In the genomic region with DNA sequence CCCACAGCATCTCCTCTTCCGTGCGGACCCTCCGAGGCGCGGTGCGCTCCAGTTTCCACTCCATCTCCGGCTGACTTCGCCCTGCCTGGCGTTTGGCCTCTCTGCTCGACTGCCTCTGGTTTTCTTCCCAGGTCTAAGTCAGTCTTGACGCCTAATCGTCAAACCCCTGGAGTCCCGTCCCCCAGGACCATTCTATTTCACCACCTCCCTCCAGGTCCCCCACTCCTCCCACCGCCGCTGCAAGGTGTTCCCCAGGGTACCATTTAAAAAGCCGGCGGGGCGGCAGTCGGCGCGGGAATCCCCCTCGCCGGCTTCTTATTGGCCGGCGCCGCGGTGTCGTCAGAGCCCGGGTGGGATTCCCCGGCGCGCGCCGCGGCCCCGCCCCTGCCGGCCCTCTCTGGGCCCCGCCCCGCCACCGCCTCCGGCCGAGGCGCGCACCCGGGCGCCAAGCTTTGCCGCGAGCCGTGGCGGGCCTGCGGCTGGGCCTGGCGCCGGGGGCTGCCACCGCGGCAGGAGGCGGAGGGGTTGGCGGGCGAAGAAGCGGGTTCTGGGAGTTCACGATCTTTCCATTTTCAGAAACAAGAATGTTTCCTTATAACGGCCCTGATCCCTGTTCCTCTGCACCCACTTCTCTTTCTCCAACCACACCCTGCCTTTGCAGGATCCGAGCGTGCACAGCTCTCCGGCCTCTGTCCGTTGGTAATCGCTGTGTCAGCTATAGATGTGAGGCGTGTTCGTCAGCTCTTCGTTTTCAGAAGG, we compare ENCODE assay signal across 8 cellular contexts. TPM values are rescaled to one million over a fixed set of nuclear protein-coding genes. Genes with fewer than 3 reads are reported as not detected.
DNase-seq lines count a peak whose midpoint lies in the region; ATAC-seq and TF ChIP-seq lines count a peak whose summit lies in the region.

A gene with protein sequence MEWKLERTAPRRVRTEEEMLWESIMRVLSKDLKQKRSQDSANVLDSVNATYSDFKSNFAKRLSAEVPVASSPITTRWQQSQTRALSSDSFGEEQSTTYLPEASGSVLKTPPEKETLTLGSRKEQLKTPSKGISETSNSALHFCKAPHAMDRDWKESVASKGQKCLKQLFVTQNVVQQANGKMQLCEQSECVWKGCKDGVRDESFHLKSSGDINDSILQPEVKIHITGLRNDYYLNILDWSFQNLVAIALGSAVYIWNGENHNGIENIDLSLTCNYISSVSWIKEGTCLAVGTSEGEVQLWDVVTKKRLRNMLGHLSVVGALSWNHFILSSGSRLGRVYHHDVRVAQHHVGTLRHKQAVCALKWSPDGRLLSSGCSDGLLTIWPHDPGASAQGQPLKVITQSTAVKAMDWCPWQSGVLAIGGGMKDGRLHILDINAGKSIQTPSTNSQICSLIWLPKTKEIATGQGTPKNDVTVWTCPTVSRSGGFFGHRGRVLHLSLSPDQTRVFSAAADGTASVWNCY (minus strand): TSS at position 241 of the 759 bp plus-strand sequence. CDS start 177 bp downstream, at position 64.

- H3K27ac Mint-ChIP-seq in CD4-positive, CD25-positive, alpha-beta regulatory T cell: peak within 1 kb of the TSS in 2 of 3 donors; percentile 39 to 79

- peak within 1 kb of the TSS; percentile 75 for H3K4me3 ChIP-seq in CD4-positive, CD25-positive, alpha-beta regulatory T cell (ENCODE audit: low read depth, low read length)
- H3K4me3 ChIP-seq in epithelial cell of esophagus (ENCODE audit: low read length) (peak within 1 kb of the TSS; percentile 58), muscle layer of colon (ENCODE audit: low read depth in 1 of 2, low read length in 2 of 2) (peak within 1 kb of the TSS; percentile 50 to 76)

- no peak for TF ChIP-seq CTCF in epithelial cell of esophagus (IDR thresholded peaks at IDR 0.05; ENCODE audit: insufficient read depth, low read depth, low read length, missing control alignments)

- H3K27ac ChIP-seq in CD4-positive, CD25-positive, alpha-beta regulatory T cell (ENCODE audit: insufficient read depth, low read length, poor library complexity, severe bottlenecking): no peak within 1 kb of the TSS
- H3K27ac ChIP-seq in muscle layer of colon (ENCODE audit: low read depth, low read length): no peak within 1 kb of the TSS

- no peaks in the 10 kb centered on the region for H3K36me3 Mint-ChIP-seq in CD4-positive, CD25-positive, alpha-beta regulatory T cell

- no peaks in the 10 kb centered on the region for H3K36me3 ChIP-seq in CD4-positive, CD25-positive, alpha-beta regulatory T cell (ENCODE audit: control insufficient read depth, insufficient read depth, low read length)
- no peaks in the 10 kb centered on the region for H3K36me3 ChIP-seq in muscle layer of colon (ENCODE audit: insufficient read depth, low read length)

- peak; percentile 41 to 72 (median 71) for DNase-seq in CD4-positive, CD25-positive, alpha-beta regulatory T cell
- DNase-seq in NOMO-1 treated with DMSO at 0.1 percent for 48 hours (lab: John Stamatoyannopoulos, UW; ENCODE audit: unreplicated experiment) (peak; percentile 30), epithelial cell of esophagus (ENCODE audit: low read depth) (peak; percentile 80)
- peak; percentile 46 for DNase-seq in activated CD8-positive, alpha-beta memory T cell treated with anti-CD3 and anti-CD28 coated beads, Interleukin-2, amount 50 U/mL, for 24 hours (ENCODE audit: extremely low read depth)
- peak; percentile 35 to 56 for DNase-seq in stimulated activated CD8-positive, alpha-beta memory T cell treated with anti-CD3 and anti-CD28 coated beads, Interleukin-4, amount 100 ng/mL, for 4 hours (ENCODE audit: low read depth in 2 of 2, low spot score in 1 of 2)

- H3K9ac ChIP-seq in muscle layer of colon (ENCODE audit: low read length): no peak within 1 kb of the TSS

- peaks cover 0 to 4% (median 0%) of the 10 kb centered on the region in 7 donors for H3K9me3 Mint-ChIP-seq in CD4-positive, CD25-positive, alpha-beta regulatory T cell

- H3K9me3 ChIP-seq in CD4-positive, CD25-positive, alpha-beta regulatory T cell (ENCODE audit: control insufficient read depth in 2 of 2, low read length in 2 of 2): peaks cover 0 to 3% of the 10 kb centered on the region in 2 experiments
- H3K9me3 ChIP-seq in muscle layer of colon (ENCODE audit: low read length): no peaks in the 10 kb centered on the region

- H3K27me3 Mint-ChIP-seq in CD4-positive, CD25-positive, alpha-beta regulatory T cell: peaks cover 92% of the 10 kb centered on the region

- H3K27me3 ChIP-seq in CD4-positive, CD25-positive, alpha-beta regulatory T cell (ENCODE audit: control insufficient read depth, insufficient read depth, low read length): peaks cover 64% of the 10 kb centered on the region
- peaks cover 51 to 53% of the 10 kb centered on the region in 2 donors for H3K27me3 ChIP-seq in muscle layer of colon (ENCODE audit: control insufficient read depth in 1 of 2, insufficient read depth in 2 of 2, low read length in 2 of 2)

- H3K4me1 Mint-ChIP-seq in CD4-positive, CD25-positive, alpha-beta regulatory T cell: peaks cover 15 to 32% (median 25%) of the 10 kb centered on the region in 4 donors

- peaks cover 37% of the 10 kb centered on the region for H3K4me1 ChIP-seq in CD4-positive, CD25-positive, alpha-beta regulatory T cell (ENCODE audit: control insufficient read depth, insufficient read depth, low read length, poor library complexity, severe bottlenecking)
- peaks cover 22% of the 10 kb centered on the region for H3K4me1 ChIP-seq in muscle layer of colon (ENCODE audit: insufficient read depth, low read length)

- peak within 1 kb of the TSS; percentile 82 to 89 (median 86) for H3K4me3 Mint-ChIP-seq in CD4-positive, CD25-positive, alpha-beta regulatory T cell

- ATAC-seq in CD4-positive, CD25-positive, alpha-beta regulatory T cell (ENCODE audit: low read depth in 2 of 2): peak; percentile 63 to 69
- ATAC-seq in GM19463 (IDR thresholded peaks at IDR 0.05; ENCODE audit: unreplicated experiment): peak; percentile 94
- peak; percentile 64 for ATAC-seq in HG03565 (IDR thresholded peaks at IDR 0.05; ENCODE audit: unreplicated experiment)

RNA-seq across cellular contexts. Expression of the gene that starts here (rescaled TPM):
- total RNA-seq in CD4-positive, CD25-positive, alpha-beta regulatory T cell: not detected
- polyA plus RNA-seq in CD4-positive, CD25-positive, alpha-beta regulatory T cell: not detected

Comparison
In these comparisons a context has a peak if more than half of its experiments do, and no peak if none do; other contexts are left out.
1. Peak in DNase-seq, ATAC-seq and H3K4me3 ChIP-seq in CD4-positive, CD25-positive, alpha-beta regulatory T cell; RNA of the gene not detected or under 1 TPM.
2. DNase-seq: peak in every context shown above with its lines; median percentile 80 in epithelial cell of esophagus; 71 in CD4-positive, CD25-positive, alpha-beta regulatory T cell; 46 in activated CD8-positive, alpha-beta memory T cell treated with anti-CD3 and anti-CD28 coated beads, Interleukin-2, amount 50 U/mL, for 24 hours; 46 in stimulated activated CD8-positive, alpha-beta memory T cell treated with anti-CD3 and anti-CD28 coated beads, Interleukin-4, amount 100 ng/mL, for 4 hours; 30 in NOMO-1 treated with DMSO at 0.1 percent for 48 hours.